In genomic region chr1:9687876-9688582, GRCh38 we compare ENCODE assay signal across 1 cellular context.
TF ChIP-seq lines count a peak whose summit lies in the region.

No MANE protein-coding gene starts in this region.

TF ChIP-seq in HepG2, 621 proteins besides CTCF, POLR2A, EP300 and RAD21 (continued from another document):
- TF ChIP-seq SAP130 (CRISPR knock-in tag; IDR thresholded peaks at IDR 0.05; ENCODE audit: low read depth), result 0 out of 2 replicates have a peak, but pooled peaks have one; percentile 11
- TF ChIP-seq ARHGAP35 (CRISPR knock-in tag; IDR thresholded peaks at IDR 0.05; ENCODE audit: borderline replicate concordance), result 0 out of 2 replicates have a peak, but pooled peaks have one; percentile 49
- peak; percentile 19 for TF ChIP-seq HDAC1 (CRISPR knock-in tag; IDR thresholded peaks at IDR 0.05)
- TF ChIP-seq ZNF713 (CRISPR knock-in tag; IDR thresholded peaks at IDR 0.05), result no peak
- TF ChIP-seq ZBTB26 (CRISPR knock-in tag; IDR thresholded peaks at IDR 0.05; ENCODE audit: borderline replicate concordance), result no peak
- no peak for TF ChIP-seq E2F5 (CRISPR knock-in tag; conservative IDR thresholded peaks at IDR 0.05)
- TF ChIP-seq ZFP82 (CRISPR knock-in tag; IDR thresholded peaks at IDR 0.05; ENCODE audit: borderline replicate concordance), result no peak
- TF ChIP-seq FOXC1 (CRISPR knock-in tag; IDR thresholded peaks at IDR 0.05; ENCODE audit: borderline replicate concordance), result 0 out of 2 replicates have a peak, but pooled peaks have one; percentile 44
- TF ChIP-seq YEATS2 (CRISPR knock-in tag; IDR thresholded peaks at IDR 0.05; ENCODE audit: borderline replicate concordance), result no peak
- TF ChIP-seq SRSF1 (optimal IDR thresholded peaks at IDR 0.05; ENCODE audit: low read depth, low read length), result peak; percentile 55
- no peak for TF ChIP-seq IRF1 (CRISPR knock-in tag; IDR thresholded peaks at IDR 0.05; ENCODE audit: low read depth)
- TF ChIP-seq ZFY (CRISPR knock-in tag; IDR thresholded peaks at IDR 0.05), result peak; percentile 43; the same call in 1 of the 2 replicates
- no peak for TF ChIP-seq ZNF350 (CRISPR knock-in tag; IDR thresholded peaks at IDR 0.05; ENCODE audit: borderline replicate concordance, low read depth)
- no peak for TF ChIP-seq GMEB1 (CRISPR knock-in tag; IDR thresholded peaks at IDR 0.05; ENCODE audit: borderline replicate concordance)
- no peak for TF ChIP-seq GATAD1 (CRISPR knock-in tag; IDR thresholded peaks at IDR 0.05)
- TF ChIP-seq ZNF501 (CRISPR knock-in tag; IDR thresholded peaks at IDR 0.05), result 0 out of 2 replicates have a peak, but pooled peaks have one; percentile 3
- 0 out of 2 replicates have a peak, but pooled peaks have one; percentile 21 for TF ChIP-seq TAF1 (CRISPR knock-in tag; IDR thresholded peaks at IDR 0.05)
- TF ChIP-seq ZNF543 (CRISPR knock-in tag; IDR thresholded peaks at IDR 0.05), result 0 out of 2 replicates have a peak, but pooled peaks have one; percentile 23
- no peak for TF ChIP-seq PHF20 (CRISPR knock-in tag; IDR thresholded peaks at IDR 0.05)
- TF ChIP-seq TFDP1 (CRISPR knock-in tag; IDR thresholded peaks at IDR 0.05; ENCODE audit: borderline replicate concordance), result 0 out of 2 replicates have a peak, but pooled peaks have one; percentile 1
- TF ChIP-seq MYPOP (CRISPR knock-in tag; IDR thresholded peaks at IDR 0.05), result 0 out of 2 replicates have a peak, but pooled peaks have one; percentile 16
- no peak for TF ChIP-seq FLYWCH1 (CRISPR knock-in tag; IDR thresholded peaks at IDR 0.05)
- TF ChIP-seq PAWR (CRISPR knock-in tag; IDR thresholded peaks at IDR 0.05; ENCODE audit: borderline replicate concordance), result no peak
- TF ChIP-seq ZIK1 (CRISPR knock-in tag; IDR thresholded peaks at IDR 0.05; ENCODE audit: borderline replicate concordance, low read depth), result 0 out of 2 replicates have a peak, but pooled peaks have one; percentile 4
- no peak for TF ChIP-seq ZGPAT (CRISPR knock-in tag; IDR thresholded peaks at IDR 0.05)
- no peak for TF ChIP-seq AKAP8 (CRISPR knock-in tag; IDR thresholded peaks at IDR 0.05)
- TF ChIP-seq RXRA (CRISPR knock-in tag; IDR thresholded peaks at IDR 0.05), result 0 out of 2 replicates have a peak, but pooled peaks have one; percentile 6
- peak; percentile 55 for TF ChIP-seq ZNF687 (CRISPR knock-in tag; IDR thresholded peaks at IDR 0.05)
- no peak for TF ChIP-seq NCOA1 (CRISPR knock-in tag; IDR thresholded peaks at IDR 0.05)
